ENCODE assay signal across 8 cellular contexts in the genomic region with DNA sequence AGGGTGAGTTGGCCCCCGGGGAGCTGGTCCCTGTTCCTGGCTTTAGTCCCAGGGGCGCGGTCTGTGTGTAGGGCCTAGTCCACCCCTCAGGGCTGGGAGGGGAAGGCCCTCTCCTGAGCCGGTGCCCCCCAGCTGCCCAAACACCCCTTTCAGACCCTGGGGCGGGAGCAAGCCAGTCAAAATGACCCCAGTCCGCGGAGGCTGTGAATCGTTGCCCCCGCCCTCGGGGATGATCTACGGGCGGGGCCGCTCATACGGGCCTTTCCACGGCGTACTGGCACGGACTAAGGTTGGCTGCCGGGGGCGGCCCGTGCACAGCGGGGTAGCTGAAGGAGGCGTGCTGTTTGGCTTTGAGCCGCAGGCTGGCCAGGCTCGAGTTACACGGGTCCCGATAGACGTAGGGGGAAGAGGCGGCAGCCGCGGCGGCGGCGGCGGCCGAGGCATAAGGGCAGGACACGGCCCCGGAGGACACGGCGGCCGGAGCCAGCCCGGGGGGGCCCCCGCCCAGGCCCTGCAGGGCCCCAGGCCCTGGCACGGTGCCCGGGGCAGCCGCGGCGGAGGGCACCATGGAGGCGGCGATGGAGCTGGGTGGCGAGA. TPM values are rescaled to one million over a fixed set of nuclear protein-coding genes. Genes with fewer than 3 reads are reported as not detected.
A peak's percentile ranks its signal among the peaks of the same experiment; 100 is the strongest.
DNase-seq lines count a peak whose midpoint lies in the region; ATAC-seq and TF ChIP-seq lines count a peak whose summit lies in the region.

No MANE protein-coding gene starts in this region.

- ATAC-seq in activated CD8-positive, alpha-beta T cell treated with anti-CD3 and anti-CD28 coated beads for 36 hours, result peak; percentile 31
- ATAC-seq in HG03457 (IDR thresholded peaks at IDR 0.05; ENCODE audit: unreplicated experiment) (no peak), HG03045 (IDR thresholded peaks at IDR 0.05; ENCODE audit: unreplicated experiment) (no peak)

- H3K9me3 Mint-ChIP-seq in activated CD8-positive, alpha-beta T cell treated with anti-CD3 and anti-CD28 coated beads for 36 hours, result no peaks in the 10 kb centered on the region

- H3K27me3 Mint-ChIP-seq in activated CD8-positive, alpha-beta T cell treated with anti-CD3 and anti-CD28 coated beads for 36 hours, result peaks cover 56% of the 10 kb centered on the region

- no peaks in the 10 kb centered on the region for H3K36me3 Mint-ChIP-seq in activated CD8-positive, alpha-beta T cell treated with anti-CD3 and anti-CD28 coated beads for 36 hours (ENCODE audit: low read depth)

- H3K4me3 ChIP-seq in fibroblast of mammary gland (ENCODE audit: control insufficient read depth, low read depth, low read length) (peak overlapping the region; percentile 41), neuron (ENCODE audit: low read length) (peak overlapping the region; percentile 1)

- H3K27me3 ChIP-seq in neuron (ENCODE audit: insufficient read depth, low read length), result peaks cover 71% of the 10 kb centered on the region

- POLR2A ChIA-PET in activated CD8-positive, alpha-beta T cell treated with anti-CD3 and anti-CD28 coated beads for 36 hours (lab: Charles Lee), result interaction anchor here (0.9 to 2.1 kb wide), 9 partner anchors 17 to 169 kb away, joined by 3 to 7 read pairs (median 4); no protein-coding TSS in a partner anchor

- DNase-seq in NCI-H1694 treated with DMSO at 0.1 percent for 48 hours (lab: John Stamatoyannopoulos, UW), result peak; percentile 41
- peak; percentile 68 for DNase-seq in activated CD8-positive, alpha-beta T cell treated with anti-CD3 and anti-CD28 coated beads for 36 hours
- peak; percentile 68 for DNase-seq in fibroblast of mammary gland (ENCODE audit: low read depth)
- no peak for DNase-seq in Ammon's horn (ENCODE audit: low spot score)

- H3K4me1 ChIP-seq in ES-I3 (ENCODE audit: insufficient read depth, low read length) (no peaks in the 10 kb centered on the region), neuron (ENCODE audit: insufficient read depth, low read length) (peaks cover 16% of the 10 kb centered on the region)

- H3K4me1 Mint-ChIP-seq in activated CD8-positive, alpha-beta T cell treated with anti-CD3 and anti-CD28 coated beads for 36 hours (ENCODE audit: low read depth), result peaks cover 16% of the 10 kb centered on the region

- TF ChIP-seq CTCF in activated CD8-positive, alpha-beta T cell treated with anti-CD3 and anti-CD28 coated beads for 36 hours (IDR thresholded peaks at IDR 0.05), result no peak
- TF ChIP-seq CTCF in fibroblast of mammary gland (conservative IDR thresholded peaks at IDR 0.05; ENCODE audit: control insufficient read depth, insufficient read depth, low read depth, low read length), result no peak

- peak overlapping the region; percentile 70 for H3K4me3 Mint-ChIP-seq in activated CD8-positive, alpha-beta T cell treated with anti-CD3 and anti-CD28 coated beads for 36 hours

- peak overlapping the region; percentile 37 for H2AFZ ChIP-seq in neuron (ENCODE audit: low read depth, low read length)

- H3K36me3 ChIP-seq in ES-I3 (ENCODE audit: insufficient read depth, low read length) (no peaks in the 10 kb centered on the region), neuron (ENCODE audit: insufficient read depth, low read length) (no peaks in the 10 kb centered on the region)

- H3K9me3 ChIP-seq in ES-I3 (ENCODE audit: control insufficient read depth, insufficient read depth, low read length) (no peaks in the 10 kb centered on the region), neuron (ENCODE audit: low read length) (no peaks in the 10 kb centered on the region)

- CTCF ChIA-PET in activated CD8-positive, alpha-beta T cell treated with anti-CD3 and anti-CD28 coated beads for 36 hours (lab: Charles Lee), result interaction anchor here (0.8 to 19.5 kb wide), 62 partner anchors 9 to 367 kb away, joined by 3 to 886 read pairs (median 10); partner anchors contain the start of genes ACTR1A, C10orf95, CUEDC2 and FBXL15

- intact Hi-C loops in activated CD8-positive, alpha-beta T cell treated with anti-CD3 and anti-CD28 coated beads for 36 hours (cut with micrococcal nuclease), result loop anchor here (10.0 kb wide), 1 partner anchor 244 kb away; no protein-coding TSS in a partner anchor

- no peak overlapping the region for H3K27ac Mint-ChIP-seq in activated CD8-positive, alpha-beta T cell treated with anti-CD3 and anti-CD28 coated beads for 36 hours

- H3K9ac ChIP-seq in ES-I3 (ENCODE audit: low read depth, low read length), result peak overlapping the region; percentile 61; the same call in 1 of the 2 replicates

RNA-seq across cellular contexts. Expression of gene ELOVL3, which starts 4.3 kb away (rescaled TPM):
- total RNA-seq in activated CD8-positive, alpha-beta T cell treated with anti-CD3 and anti-CD28 coated beads for 36 hours, result not detected

RNA-seq across cellular contexts. Expression of gene PITX3, which starts 10.9 kb away (rescaled TPM):
- under 1 TPM in 1 of 2 experiments, not detected in 1; 0.23 TPM for total RNA-seq in activated CD8-positive, alpha-beta T cell treated with anti-CD3 and anti-CD28 coated beads for 36 hours

RNA-seq across cellular contexts. Expression of gene GBF1, which starts 15.0 kb away (rescaled TPM):
- total RNA-seq in activated CD8-positive, alpha-beta T cell treated with anti-CD3 and anti-CD28 coated beads for 36 hours, result 10 to 100 TPM; 25.4 to 28.2 TPM
